Comparison of ENCODE assay signal across 1 cellular context in genomic region chr12:12999959-13000615, GRCh38.
TF ChIP-seq lines count a peak whose summit lies in the region.

Gene HEBP1, minus strand, starts transcription at chr12:13000265. Its CDS starts 151 bp downstream, at chr12:13000114.

TF ChIP-seq in HepG2, 621 proteins besides CTCF, POLR2A, EP300 and RAD21 (continued from another document and continues in another):
- 0 out of 2 replicates have a peak, but pooled peaks have one; percentile 10 for TF ChIP-seq IRF9 (CRISPR knock-in tag; IDR thresholded peaks at IDR 0.05; ENCODE audit: borderline replicate concordance)
- TF ChIP-seq CBX2 (IDR thresholded peaks at IDR 0.05; ENCODE audit: low read depth, low read length), result no peak
- no peak for TF ChIP-seq CBX2 (CRISPR knock-in tag; IDR thresholded peaks at IDR 0.05; ENCODE audit: low read depth)
- TF ChIP-seq ZNF343 (CRISPR knock-in tag; IDR thresholded peaks at IDR 0.05), result no peak
- TF ChIP-seq THAP7 (CRISPR knock-in tag; IDR thresholded peaks at IDR 0.05), result no peak
- TF ChIP-seq NPAS2 (CRISPR knock-in tag; IDR thresholded peaks at IDR 0.05; ENCODE audit: borderline replicate concordance), result no peak
- TF ChIP-seq HOXA7 (CRISPR knock-in tag; IDR thresholded peaks at IDR 0.05), result peak; percentile 81; the same call in 1 of the 2 replicates
- no peak for TF ChIP-seq ZNF629 (CRISPR knock-in tag; conservative IDR thresholded peaks at IDR 0.05)
- TF ChIP-seq ZNF550 (CRISPR knock-in tag; IDR thresholded peaks at IDR 0.05; ENCODE audit: borderline replicate concordance), result no peak
- TF ChIP-seq PBX3 (CRISPR knock-in tag; IDR thresholded peaks at IDR 0.05; ENCODE audit: borderline replicate concordance), result no peak
- 0 out of 2 replicates have a peak, but pooled peaks have one; percentile 24 for TF ChIP-seq ZBTB20 (CRISPR knock-in tag; IDR thresholded peaks at IDR 0.05; ENCODE audit: borderline replicate concordance, low read depth)
- no peak for TF ChIP-seq ZNF615 (CRISPR knock-in tag; IDR thresholded peaks at IDR 0.05; ENCODE audit: borderline replicate concordance)
- TF ChIP-seq ZBTB37 (CRISPR knock-in tag; IDR thresholded peaks at IDR 0.05), result no peak
- no peak for TF ChIP-seq AKAP8 (CRISPR knock-in tag; IDR thresholded peaks at IDR 0.05)
- no peak for TF ChIP-seq RBM39 (IDR thresholded peaks at IDR 0.05; ENCODE audit: low read depth, low read length, poor library complexity, severe bottlenecking)
- TF ChIP-seq SYNCRIP (IDR thresholded peaks at IDR 0.05; ENCODE audit: insufficient read depth, low read depth, low read length), result no peak
- TF ChIP-seq FOSL2 (CRISPR knock-in tag; IDR thresholded peaks at IDR 0.05), result no peak
- no peak for TF ChIP-seq PBX2 (CRISPR knock-in tag; IDR thresholded peaks at IDR 0.05)
- TF ChIP-seq ZUFSP (CRISPR knock-in tag; IDR thresholded peaks at IDR 0.05; ENCODE audit: borderline replicate concordance), result no peak
- no peak for TF ChIP-seq FOXP4 (CRISPR knock-in tag; IDR thresholded peaks at IDR 0.05)
- peak; percentile 19; the same call in 1 of the 2 replicates for TF ChIP-seq MTA1 (CRISPR knock-in tag; IDR thresholded peaks at IDR 0.05; ENCODE audit: borderline replicate concordance)
- peak; percentile 56 for TF ChIP-seq TFDP2 (CRISPR knock-in tag; IDR thresholded peaks at IDR 0.05)
- TF ChIP-seq RNF2 (conservative IDR thresholded peaks at IDR 0.05; ENCODE audit: low read depth), result 0 out of 2 replicates have a peak, but pooled peaks have one; percentile 21
- TF ChIP-seq ZNF570 (CRISPR knock-in tag; IDR thresholded peaks at IDR 0.05; ENCODE audit: borderline replicate concordance), result no peak
- TF ChIP-seq KLF12 (CRISPR knock-in tag; IDR thresholded peaks at IDR 0.05; ENCODE audit: borderline replicate concordance), result no peak
- no peak for TF ChIP-seq ZNF232 (CRISPR knock-in tag; IDR thresholded peaks at IDR 0.05; ENCODE audit: borderline replicate concordance)
- no peak for TF ChIP-seq ISL2 (CRISPR knock-in tag; IDR thresholded peaks at IDR 0.05)
- TF ChIP-seq SRY (CRISPR knock-in tag; IDR thresholded peaks at IDR 0.05), result 0 out of 2 replicates have a peak, but pooled peaks have one; percentile 70
- TF ChIP-seq ZNF24 (IDR thresholded peaks at IDR 0.05), result no peak
- peak; percentile 100 for TF ChIP-seq ZSCAN31 (CRISPR knock-in tag; IDR thresholded peaks at IDR 0.05; ENCODE audit: low read depth)
- TF ChIP-seq ZKSCAN5 (CRISPR knock-in tag; IDR thresholded peaks at IDR 0.05), result no peak
- no peak for TF ChIP-seq KLF13 (CRISPR knock-in tag; IDR thresholded peaks at IDR 0.05)
- TF ChIP-seq ZNF318 (CRISPR knock-in tag; IDR thresholded peaks at IDR 0.05), result 0 out of 2 replicates have a peak, but pooled peaks have one; percentile 66
- no peak for TF ChIP-seq ZNF20 (CRISPR knock-in tag; IDR thresholded peaks at IDR 0.05)
- TF ChIP-seq IKZF5 (CRISPR knock-in tag; IDR thresholded peaks at IDR 0.05), result 0 out of 2 replicates have a peak, but pooled peaks have one; percentile 4
- TF ChIP-seq ZNF674 (CRISPR knock-in tag; IDR thresholded peaks at IDR 0.05; ENCODE audit: low read depth), result 0 out of 2 replicates have a peak, but pooled peaks have one; percentile 33
- TF ChIP-seq RARA (CRISPR knock-in tag; IDR thresholded peaks at IDR 0.05), result no peak
- TF ChIP-seq CBX1 (IDR thresholded peaks at IDR 0.05; ENCODE audit: low read depth), result no peak
- no peak for TF ChIP-seq NR0B2 (CRISPR knock-in tag; IDR thresholded peaks at IDR 0.05)
- no peak for TF ChIP-seq KDM1A (CRISPR knock-in tag; IDR thresholded peaks at IDR 0.05)
- TF ChIP-seq ZNF350 (CRISPR knock-in tag; IDR thresholded peaks at IDR 0.05; ENCODE audit: borderline replicate concordance, low read depth), result peak; percentile 5; the same call in 1 of the 2 replicates
